Comparison of ENCODE assay signal across 26 cellular contexts in genomic region chr7:100943693-100944092, GRCh38. TPM values are rescaled to one million over a fixed set of nuclear protein-coding genes. Genes with fewer than 3 reads are reported as not detected.
"Had no signal": no experiment of that assay in that cellular context is flagged by ENCODE, and none has a peak within 500 bp of the region (broad histone marks: within the 10 kb centered on the region; RNA-seq: fewer than 3 reads in every experiment).

No MANE protein-coding gene starts in this region.

- H3K36me3 ChIP-seq: breast epithelium, colonic mucosa, esophagus squamous epithelium, gastrocnemius medialis, upper lobe of left lung had no signal

- H3K4me1 ChIP-seq: breast epithelium, colonic mucosa, gastrocnemius medialis had no signal

- H3K9me3 ChIP-seq: breast epithelium, colonic mucosa, esophagus squamous epithelium, gastrocnemius medialis, upper lobe of left lung had no signal

- H3K4me3 ChIP-seq: breast epithelium, colonic mucosa, esophagus squamous epithelium, gastrocnemius medialis, upper lobe of left lung had no signal

- H3K4me1 Mint-ChIP-seq: activated naive CD8-positive, alpha-beta T cell treated with anti-CD3 and anti-CD28 coated beads, Interleukin-2, amount 10 ng/mL, durations not matched to agents 7 days and 5 days; central memory CD8-positive, alpha-beta T cell; nephron progenitor cell had no signal

- H3K4me3 Mint-ChIP-seq: activated naive CD4-positive, alpha-beta T cell treated with anti-CD3 and anti-CD28 coated beads for 36 hours; activated naive CD8-positive, alpha-beta T cell treated with anti-CD3 and anti-CD28 coated beads, Interleukin-2, amount 10 ng/mL, durations not matched to agents 7 days and 5 days; activated T-cell treated with anti-CD3 and anti-CD28 coated beads, Interleukin-2, amount 50 U/mL, for 4 hours; central memory CD8-positive, alpha-beta T cell; nephron progenitor cell had no signal

- H3K9me3 Mint-ChIP-seq: central memory CD8-positive, alpha-beta T cell had no signal

- H3K36me3 Mint-ChIP-seq: activated naive CD8-positive, alpha-beta T cell treated with anti-CD3 and anti-CD28 coated beads, Interleukin-2, amount 10 ng/mL, durations not matched to agents 7 days and 5 days had no signal

- H3K27ac Mint-ChIP-seq: activated naive CD4-positive, alpha-beta T cell treated with anti-CD3 and anti-CD28 coated beads for 36 hours; activated naive CD8-positive, alpha-beta T cell treated with anti-CD3 and anti-CD28 coated beads, Interleukin-2, amount 10 ng/mL, durations not matched to agents 7 days and 5 days; nephron progenitor cell had no signal

- DNase-seq: activated CD8-positive, alpha-beta memory T cell treated with anti-CD3 and anti-CD28 coated beads, Interleukin-2, amount 50 U/mL, for 48 hours; activated naive CD4-positive, alpha-beta T cell treated with anti-CD3 and anti-CD28 coated beads for 36 hours; activated naive CD8-positive, alpha-beta T cell treated with anti-CD3 and anti-CD28 coated beads, Interleukin-2, amount 10 ng/mL, durations not matched to agents 7 days and 5 days; activated T-cell treated with anti-CD3 and anti-CD28 coated beads, Interleukin-2, amount 50 U/mL, for 4 hours; amniotic stem cell; colonic mucosa; esophagus squamous epithelium; gastrocnemius medialis; hippocampal formation; islet precursor cell; left cardiac atrium; mesenchymal stem cell; nephron progenitor cell; nucleus accumbens; right cardiac atrium; stimulated activated CD4-positive, alpha-beta T cell treated with anti-CD3 and anti-CD28 coated beads, Interleukin-4, amount 100 ng/mL, for 24 hours; stimulated activated naive CD4-positive, alpha-beta T cell treated with Interleukin-2 at 50 U/mL for 16 hours; T-helper 9 cell; upper lobe of left lung had no signal

- H3K27me3 ChIP-seq: breast epithelium, colonic mucosa, gastrocnemius medialis, upper lobe of left lung had no signal

- ATAC-seq: activated T-cell treated with anti-CD3 and anti-CD28 coated beads, Interleukin-2, amount 50 U/mL, for 4 hours; gastrocnemius medialis; left cardiac atrium; right cardiac atrium had no signal

- H3K27ac ChIP-seq: breast epithelium, esophagus squamous epithelium, gastrocnemius medialis, parathyroid adenoma, upper lobe of left lung had no signal

RNA-seq across cellular contexts. Expression of gene MUC3A, which starts 5.6 kb away (rescaled TPM):
- total RNA-seq: activated naive CD4-positive, alpha-beta T cell treated with anti-CD3 and anti-CD28 coated beads for 36 hours; activated naive CD8-positive, alpha-beta T cell treated with anti-CD3 and anti-CD28 coated beads, Interleukin-2, amount 10 ng/mL, durations not matched to agents 7 days and 5 days; mononuclear cell; myocyte; pulmonary artery endothelial cell had no signal

RNA-seq across cellular contexts. Expression of gene MUC12, which starts 25.7 kb away (rescaled TPM):
- total RNA-seq: activated naive CD4-positive, alpha-beta T cell treated with anti-CD3 and anti-CD28 coated beads for 36 hours; activated naive CD8-positive, alpha-beta T cell treated with anti-CD3 and anti-CD28 coated beads, Interleukin-2, amount 10 ng/mL, durations not matched to agents 7 days and 5 days; lower leg skin; myocyte; pulmonary artery endothelial cell; right cardiac atrium had no signal

RNA-seq across cellular contexts. Expression of gene ACHE, which starts 48.0 kb away (rescaled TPM):
- total RNA-seq: activated naive CD4-positive, alpha-beta T cell treated with anti-CD3 and anti-CD28 coated beads for 36 hours had no signal
